ENCODE assay signal across 8 cellular contexts in genomic region chr5:153147891-153148623, GRCh38.
A peak's percentile ranks its signal among the peaks of the same experiment; 100 is the strongest.
DNase-seq lines count a peak whose midpoint lies in the region; ATAC-seq, FAIRE-seq and TF ChIP-seq lines count a peak whose summit lies in the region.

No MANE protein-coding gene starts in this region.

- H3K27ac Mint-ChIP-seq in HFFc6 (no peak overlapping the region), WTC11 (no peak overlapping the region)

- no peak overlapping the region for H3K27ac ChIP-seq in kidney (ENCODE audit: low read depth in 2 of 2, low read length in 2 of 2)

- H3K9me3 Mint-ChIP-seq in HFFc6 (peaks cover 8% of the 10 kb centered on the region), WTC11 (peaks cover 10% of the 10 kb centered on the region)

- peaks cover 5% of the 10 kb centered on the region; the same call in 1 of the 2 replicates for H3K4me1 Mint-ChIP-seq in HFFc6 (ENCODE audit: low read depth)
- H3K4me1 Mint-ChIP-seq in WTC11 = 0 out of 2 replicates have a peak, but pooled peaks cover 2% of the 10 kb centered on the region

- POLR2A ChIA-PET in WTC11 (lab: Charles Lee) = no interaction called here

- peaks cover 2% of the 10 kb centered on the region; the same call in 1 of the 2 replicates for H3K27me3 Mint-ChIP-seq in HFFc6 (ENCODE audit: insufficient read depth)
- H3K27me3 Mint-ChIP-seq in WTC11 (ENCODE audit: low read depth) = no peaks in the 10 kb centered on the region; the same call in 1 of the 2 replicates

- no peak overlapping the region for H3K4me3 ChIP-seq in kidney (ENCODE audit: low read length in 2 of 2)

- in situ Hi-C loops in GM13977 (cut with MboI; ENCODE audit: low pct_unique_long_range_greater_than_20kb, low sequenced_read_pairs, unreplicated experiment) = loop anchor here (25.0 kb wide), 1 partner anchor 586 kb away; no protein-coding TSS in a partner anchor

- intact Hi-C loops in kidney (cut with DNase I) = no loop called here

- H3K36me3 Mint-ChIP-seq in HFFc6 (ENCODE audit: low read depth) = 0 out of 2 replicates have a peak, but pooled peaks cover 6% of the 10 kb centered on the region
- H3K36me3 Mint-ChIP-seq in WTC11 = no peaks in the 10 kb centered on the region

- TF ChIP-seq CTCF in GM13977 (IDR thresholded peaks at IDR 0.05; ENCODE audit: extremely low read depth, insufficient read depth, missing control alignments) (peak; percentile 74), HFFc6 (IDR thresholded peaks at IDR 0.05) (peak; percentile 73; the same call in 1 of the 2 replicates), WTC11 (IDR thresholded peaks at IDR 0.05) (peak; percentile 43), kidney (IDR thresholded peaks at IDR 0.05; ENCODE audit: borderline replicate concordance, extremely low read depth, insufficient read depth) (peak; percentile 49)

- DNase-seq in GM13977 (ENCODE audit: low spot score) (peak; percentile 6), HFFc6 (peak; percentile 49), NCI-H128 (lab: John Stamatoyannopoulos, UW; ENCODE audit: unreplicated experiment) (peak; percentile 18), WTC11 (ENCODE audit: low spot score) (peak; percentile 17), kidney (no peak), epidermal melanocyte (ENCODE audit: insufficient read length, low spot score) (no peak), germinal center (ENCODE audit: low spot score) (no peak)

- no peak overlapping the region for H3K9ac ChIP-seq in kidney (ENCODE audit: low read length in 2 of 2)

- peaks cover 3 to 6% of the 10 kb centered on the region in 2 donors for H3K9me3 ChIP-seq in kidney (ENCODE audit: control insufficient read depth in 1 of 2, low read length in 2 of 2)

- FAIRE-seq in kidney (lab: Jason Lieb, UNC) = no peak

- ATAC-seq in WTC11 (peak; percentile 99), HG03108 (IDR thresholded peaks at IDR 0.05; ENCODE audit: unreplicated experiment) (no peak)

- H3K4me3 Mint-ChIP-seq in HFFc6 (no peak overlapping the region), WTC11 (peak overlapping the region; percentile 42)

- no peaks in the 10 kb centered on the region for H3K36me3 ChIP-seq in kidney (ENCODE audit: control insufficient read depth in 1 of 2, insufficient read depth in 2 of 2, low read length in 2 of 2)

- no peaks in the 10 kb centered on the region for H3K4me1 ChIP-seq in kidney (ENCODE audit: control insufficient read depth in 1 of 2, insufficient read depth in 1 of 2, low read depth in 1 of 2, low read length in 2 of 2)

- CTCF ChIA-PET in WTC11 (lab: Charles Lee) = interaction anchor here (0.5 to 2.7 kb wide), 20 partner anchors 13 to 1045 kb away, joined by 3 to 19 read pairs (median 3); no protein-coding TSS in a partner anchor

TF ChIP-seq in WTC11, 78 proteins besides CTCF, POLR2A, EP300 and RAD21:
- TF ChIP-seq GABPB1 (CRISPR knock-in tag; IDR thresholded peaks at IDR 0.05) (no peak), FOXK1 (CRISPR knock-in tag; IDR thresholded peaks at IDR 0.05) (no peak), MXD4 (CRISPR knock-in tag; IDR thresholded peaks at IDR 0.05; ENCODE audit: borderline replicate concordance) (no peak), ZNF121 (CRISPR knock-in tag; IDR thresholded peaks at IDR 0.05) (no peak), JAZF1 (CRISPR knock-in tag; IDR thresholded peaks at IDR 0.05) (no peak), GRHL2 (CRISPR knock-in tag; IDR thresholded peaks at IDR 0.05; ENCODE audit: insufficient replicate concordance, severe bottlenecking) (no peak), RORB (CRISPR knock-in tag; IDR thresholded peaks at IDR 0.05) (no peak), USF1 (CRISPR knock-in tag; IDR thresholded peaks at IDR 0.05) (no peak), ZMAT4 (CRISPR knock-in tag; IDR thresholded peaks at IDR 0.05) (no peak), FOXJ3 (CRISPR knock-in tag; IDR thresholded peaks at IDR 0.05; ENCODE audit: borderline replicate concordance) (no peak), OVOL2 (CRISPR knock-in tag; IDR thresholded peaks at IDR 0.05; ENCODE audit: borderline replicate concordance) (no peak), ATF1 (CRISPR knock-in tag; IDR thresholded peaks at IDR 0.05) (no peak), CREB1 (CRISPR knock-in tag; IDR thresholded peaks at IDR 0.05) (no peak), ZNF219 (CRISPR knock-in tag; IDR thresholded peaks at IDR 0.05; ENCODE audit: borderline replicate concordance) (no peak)

Comparison
In these comparisons a context has a peak if more than half of its experiments do, and no peak if none do; other contexts are left out.
1. DNase-seq: peak in GM13977 (single experiment), HFFc6 (single experiment), NCI-H128 (single experiment) and WTC11 (single experiment); none in kidney (single experiment), epidermal melanocyte (single experiment) and germinal center (single experiment).
2. Peak in every context shown above with its lines, with median percentiles within 50 percentile points of each other: CTCF ChIP-seq.